In genomic region chr19:16572332-16573211, GRCh38 we compare ENCODE assay signal across 8 cellular contexts. TPM values are rescaled to one million over a fixed set of nuclear protein-coding genes. Genes with fewer than 3 reads are reported as not detected.
DNase-seq lines count a peak whose midpoint lies in the region; ATAC-seq, FAIRE-seq and TF ChIP-seq lines count a peak whose summit lies in the region.

TSS of gene SLC35E1 (minus strand) at chr19:16572415. CDS start at chr19:16572364, 51 bp downstream.

- H3K27me3 Mint-ChIP-seq in T-helper 2 cell treated with Interferon-gamma antibody and Interleukin-4, amounts not matched to agents 5 μg/mL and 100 μg/mL, for 36 hours (ENCODE audit: low read depth), result no peaks in the 10 kb centered on the region

- H3K4me1 Mint-ChIP-seq in T-helper 2 cell treated with Interferon-gamma antibody and Interleukin-4, amounts not matched to agents 5 μg/mL and 100 μg/mL, for 36 hours (ENCODE audit: low read depth), result peaks cover 43% of the 10 kb centered on the region

- H3K4me1 ChIP-seq in ascending aorta (peaks cover 14 to 23% of the 10 kb centered on the region in 2 donors), right cardiac atrium (ENCODE audit: control insufficient read depth, insufficient read depth, low read length) (peaks cover 8% of the 10 kb centered on the region)

- peak; percentile 99 for DNase-seq in GM18507 (ENCODE audit: extremely low spot score, insufficient read length, low read depth)
- peak; percentile 4 for DNase-seq in NCI-H187 treated with DMSO at 0.1 percent for 48 hours (lab: John Stamatoyannopoulos, UW)
- DNase-seq in T-helper 2 cell treated with Interferon-gamma antibody and Interleukin-4, amounts not matched to agents 5 μg/mL and 100 μg/mL, for 36 hours (ENCODE audit: low spot score), result peak; percentile 95
- DNase-seq in ascending aorta (ENCODE audit: low spot score in 2 of 2), result peak; percentile 86 to 97
- peak; percentile 97 to 98 (median 98) for DNase-seq in right cardiac atrium
- peak; percentile 72 for DNase-seq in pulmonary artery endothelial cell (ENCODE audit: low read depth, low spot score)
- DNase-seq in urothelium cell line (ENCODE audit: low spot score), result peak; percentile 96

- intact Hi-C loops in ascending aorta (cut with DNase I), result loop anchor here (1.0 to 5.0 kb wide), 4 partner anchors 30 to 90 kb away; partner anchors contain the start of genes C19orf44, CALR3, CHERP and MED26
- intact Hi-C loops in right cardiac atrium (cut with DNase I), result loop anchor here in 2 of 4 donors (5.0 to 10.0 kb wide), 2 partner anchors 52 to 55 kb away; partner anchors contain the start of gene MED26 (in 2 of the 2)

- no peaks in the 10 kb centered on the region for H3K9me3 ChIP-seq in ascending aorta
- H3K9me3 ChIP-seq in right cardiac atrium (ENCODE audit: control insufficient read depth, low read length), result no peaks in the 10 kb centered on the region

- H3K4me3 ChIP-seq in ascending aorta (peak within 1 kb of the TSS; percentile 90 to 95), right cardiac atrium (ENCODE audit: low read length) (peak within 1 kb of the TSS; percentile 86)

- peaks cover 63% of the 10 kb centered on the region for H3K36me3 Mint-ChIP-seq in T-helper 2 cell treated with Interferon-gamma antibody and Interleukin-4, amounts not matched to agents 5 μg/mL and 100 μg/mL, for 36 hours (ENCODE audit: low read depth)

- peak; percentile 86 for ATAC-seq in HG02970 (IDR thresholded peaks at IDR 0.05; ENCODE audit: low FRiP score, unreplicated experiment)
- ATAC-seq in right cardiac atrium, result peak; percentile 97

- H3K27me3 ChIP-seq in ascending aorta, result no peaks in the 10 kb centered on the region
- no peaks in the 10 kb centered on the region for H3K27me3 ChIP-seq in right cardiac atrium (ENCODE audit: control insufficient read depth, insufficient read depth)

- WGBS in right cardiac atrium, result under 1% methylated on average over 83 of the region's 83 CpGs

- H3K36me3 ChIP-seq in ascending aorta, result peaks cover 34 to 40% of the 10 kb centered on the region in 2 donors

- H3K27ac Mint-ChIP-seq in T-helper 2 cell treated with Interferon-gamma antibody and Interleukin-4, amounts not matched to agents 5 μg/mL and 100 μg/mL, for 36 hours, result peak within 1 kb of the TSS; percentile 96

- no peak for TF ChIP-seq CTCF in ascending aorta (IDR thresholded peaks at IDR 0.05)

- FAIRE-seq in GM18507 (lab: Jason Lieb, UNC), result peak; percentile 95
- peak; percentile 82 for FAIRE-seq in urothelium cell line (lab: Jason Lieb, UNC)

- H3K9me3 Mint-ChIP-seq in T-helper 2 cell treated with Interferon-gamma antibody and Interleukin-4, amounts not matched to agents 5 μg/mL and 100 μg/mL, for 36 hours, result no peaks in the 10 kb centered on the region

- H3K4me3 Mint-ChIP-seq in T-helper 2 cell treated with Interferon-gamma antibody and Interleukin-4, amounts not matched to agents 5 μg/mL and 100 μg/mL, for 36 hours, result peak within 1 kb of the TSS; percentile 94

- H3K27ac ChIP-seq in ascending aorta, result peak within 1 kb of the TSS; percentile 73 to 86
- H3K27ac ChIP-seq in right cardiac atrium (ENCODE audit: low read length), result peak within 1 kb of the TSS; percentile 81

RNA-seq across cellular contexts. Expression of gene SLC35E1, which starts in this region (rescaled TPM):
- total RNA-seq in ascending aorta (56.3 TPM), right cardiac atrium (10 to 100 TPM; 21.0 to 26.6 (median 25.8) TPM), pulmonary artery endothelial cell (20.8 and 23.2 TPM in 2 replicates)
- 21.3 TPM for polyA plus RNA-seq in right cardiac atrium

Comparison
In these comparisons a context has a peak if more than half of its experiments do, and no peak if none do; other contexts are left out.
1. Peak in every context shown above with its lines: DNase-seq, ATAC-seq, H3K4me3 ChIP-seq and H3K27ac ChIP-seq.
2. DNase-seq: peak in every context shown above with its lines; median percentile 99 in GM18507; 98 in right cardiac atrium; 96 in urothelium cell line; 95 in T-helper 2 cell treated with Interferon-gamma antibody and Interleukin-4, amounts not matched to agents 5 μg/mL and 100 μg/mL, for 36 hours; 92 in ascending aorta; 72 in pulmonary artery endothelial cell; 4 in NCI-H187 treated with DMSO at 0.1 percent for 48 hours.